Comparison of ENCODE assay signal across 8 cellular contexts in the genomic region with DNA sequence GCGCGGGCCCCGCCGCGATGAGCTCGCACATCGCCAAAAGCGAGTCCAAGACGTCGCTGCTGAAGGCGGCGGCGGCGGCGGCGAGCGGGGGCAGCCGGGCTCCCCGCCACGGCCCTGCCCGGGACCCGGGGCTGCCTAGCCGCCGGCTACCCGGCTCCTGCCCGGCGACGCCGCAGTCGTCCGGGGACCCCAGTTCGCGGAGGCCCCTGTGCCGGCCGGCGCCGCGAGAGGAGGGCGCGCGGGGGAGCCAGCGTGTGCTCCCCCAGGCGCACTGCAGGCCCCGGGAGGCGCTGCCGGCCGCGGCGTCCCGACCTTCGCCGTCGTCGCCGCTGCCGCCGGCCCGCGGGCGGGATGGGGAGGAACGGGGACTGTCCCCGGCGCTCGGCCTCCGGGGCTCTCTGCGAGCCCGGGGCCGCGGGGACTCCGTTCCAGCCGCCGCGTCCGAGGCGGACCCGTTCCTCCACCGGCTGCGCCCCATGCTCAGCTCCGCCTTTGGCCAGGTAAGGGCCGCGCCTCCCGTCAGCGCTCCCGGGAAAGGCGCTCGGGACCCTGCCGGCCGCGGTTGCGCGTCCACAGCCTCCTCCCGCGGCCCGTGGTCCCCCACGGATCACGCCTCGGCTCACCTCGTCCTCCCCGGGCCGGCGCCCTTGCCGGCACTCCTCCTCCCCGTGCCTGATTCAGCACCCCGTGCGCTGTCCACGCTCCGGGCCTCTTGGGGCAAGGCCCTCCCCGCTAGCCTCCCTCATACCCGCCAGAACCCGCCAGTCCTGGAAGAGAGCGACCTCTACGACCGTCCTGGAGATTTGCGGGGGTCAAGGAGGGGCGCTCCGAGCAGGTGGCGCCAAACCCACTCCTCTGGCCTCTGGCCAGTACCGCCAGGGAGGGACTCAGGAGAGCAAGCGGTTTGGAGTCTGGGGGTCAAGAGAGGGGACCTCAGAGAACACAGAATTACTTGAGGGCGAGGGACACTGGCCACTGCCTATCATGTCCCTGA. TPM values are rescaled to one million over a fixed set of nuclear protein-coding genes. Genes with fewer than 3 reads are reported as not detected.
DNase-seq lines count a peak whose midpoint lies in the region; ATAC-seq and TF ChIP-seq lines count a peak whose summit lies in the region.

No MANE protein-coding gene starts in this region.

- H3K4me2 ChIP-seq in Loucy (ENCODE audit: low read depth, low read length, poor library complexity, severe bottlenecking) = peak overlapping the region; percentile 55

- no peak overlapping the region for H2AFZ ChIP-seq in Loucy (ENCODE audit: low read length)

- peaks cover 52% of the 10 kb centered on the region for H3K27me3 Mint-ChIP-seq in Calu3 (ENCODE audit: unreplicated experiment)
- H3K27me3 Mint-ChIP-seq in activated CD8-positive, alpha-beta T cell treated with anti-CD3 and anti-CD28 coated beads for 36 hours = peaks cover 41% of the 10 kb centered on the region
- peaks cover 41 to 72% (median 45%) of the 10 kb centered on the region in 5 donors for H3K27me3 Mint-ChIP-seq in naive thymus-derived CD4-positive, alpha-beta T cell

- H4K20me1 ChIP-seq in Loucy (ENCODE audit: insufficient read depth, low read length, poor library complexity, severe bottlenecking) = peaks cover 3% of the 10 kb centered on the region

- CTCF ChIA-PET in Calu3 (lab: Charles Lee) = interaction anchor here (0.6 to 2.0 kb wide), 6 partner anchors 8 to 441 kb away, joined by 3 to 8 read pairs (median 4); a partner anchor contains a TSS
- CTCF ChIA-PET in activated CD8-positive, alpha-beta T cell treated with anti-CD3 and anti-CD28 coated beads for 36 hours (lab: Charles Lee) = interaction anchor here (1.0 to 3.7 kb wide), 5 partner anchors 8 to 331 kb away, joined by 3 to 17 read pairs (median 7); a partner anchor contains a TSS
- CTCF ChIA-PET in naive thymus-derived CD4-positive, alpha-beta T cell (lab: Charles Lee) = interaction anchor here (0.6 kb wide), 2 partner anchors 8 to 216 kb away, joined by 3 read pairs; no protein-coding TSS in a partner anchor

- H3K79me2 ChIP-seq in Loucy (ENCODE audit: insufficient read depth, low read length) = no peaks in the 10 kb centered on the region

- TF ChIP-seq EP300 in transverse colon (IDR thresholded peaks at IDR 0.05; ENCODE audit: low read depth) = no peak

- no peak overlapping the region for H3K9ac ChIP-seq in Loucy (ENCODE audit: low read depth, low read length, poor library complexity, severe bottlenecking)
- peak overlapping the region; percentile 54 for H3K9ac ChIP-seq in endocrine pancreas (ENCODE audit: control insufficient read depth, insufficient read depth, low read length)

- H3K27ac ChIP-seq in naive thymus-derived CD4-positive, alpha-beta T cell (ENCODE audit: low read depth, low read length) = no peak overlapping the region
- H3K27ac ChIP-seq in transverse colon = no peak overlapping the region

- H3K27ac Mint-ChIP-seq in Calu3 (ENCODE audit: unreplicated experiment) = no peak overlapping the region
- no peak overlapping the region for H3K27ac Mint-ChIP-seq in activated CD8-positive, alpha-beta T cell treated with anti-CD3 and anti-CD28 coated beads for 36 hours
- no peak overlapping the region for H3K27ac Mint-ChIP-seq in naive thymus-derived CD4-positive, alpha-beta T cell

- BruUV-seq in Calu3 (replicated peaks; lab: Mats Ljungman, UMichigan) = no TSS peak

- POLR2A ChIA-PET in activated CD8-positive, alpha-beta T cell treated with anti-CD3 and anti-CD28 coated beads for 36 hours (lab: Charles Lee) = interaction anchor here (0.8 to 1.4 kb wide), 2 partner anchors 9 to 422 kb away, joined by 3 read pairs; no protein-coding TSS in a partner anchor
- POLR2A ChIA-PET in naive thymus-derived CD4-positive, alpha-beta T cell (lab: Charles Lee) = interaction anchor here (0.6 kb wide), 1 partner anchor 268 kb away, joined by 3 read pairs; no protein-coding TSS in a partner anchor

- 0 to 1% methylated on average over 3 to 50 of the region's 120 CpGs for WGBS in transverse colon (ENCODE audit: low coverage in 1 of 2), 2 donors

- H3K36me3 ChIP-seq in Loucy (ENCODE audit: insufficient read depth, low read length) (no peaks in the 10 kb centered on the region), endocrine pancreas (ENCODE audit: control insufficient read depth, insufficient read depth, low read length) (no peaks in the 10 kb centered on the region), transverse colon (no peaks in the 10 kb centered on the region)
- H3K36me3 ChIP-seq in naive thymus-derived CD4-positive, alpha-beta T cell (ENCODE audit: control insufficient read depth in 2 of 3, insufficient read depth in 3 of 3, low read length in 3 of 3) = no peaks in the 10 kb centered on the region

- ATAC-seq in GM21515 (IDR thresholded peaks at IDR 0.05; ENCODE audit: unreplicated experiment) = peak; percentile 26
- peak; percentile 81 for ATAC-seq in activated CD8-positive, alpha-beta T cell treated with anti-CD3 and anti-CD28 coated beads for 36 hours
- peak; percentile 81 for ATAC-seq in naive thymus-derived CD4-positive, alpha-beta T cell

- H3K9me3 Mint-ChIP-seq in Calu3 (ENCODE audit: low read depth, unreplicated experiment) = no peaks in the 10 kb centered on the region
- no peaks in the 10 kb centered on the region for H3K9me3 Mint-ChIP-seq in activated CD8-positive, alpha-beta T cell treated with anti-CD3 and anti-CD28 coated beads for 36 hours
- H3K9me3 Mint-ChIP-seq in naive thymus-derived CD4-positive, alpha-beta T cell = no peaks in the 10 kb centered on the region

- no peaks in the 10 kb centered on the region for H3K9me2 ChIP-seq in Loucy (replicated peaks; ENCODE audit: low read depth, low read length)

- DNase-seq in Calu3 (peak; percentile 76), transverse colon (peak; percentile 66), DMS79 (lab: John Stamatoyannopoulos, UW) (no peak)
- DNase-seq in activated CD8-positive, alpha-beta T cell treated with anti-CD3 and anti-CD28 coated beads for 36 hours = peak; percentile 70
- DNase-seq in naive thymus-derived CD4-positive, alpha-beta T cell = peak; percentile 28 to 66 (median 54)

- TF ChIP-seq POLR2A in transverse colon (IDR thresholded peaks at IDR 0.05) = no peak

- in situ Hi-C loops in transverse colon (cut with MboI; ENCODE audit: low pct_ligation_motif_present in 1 of 4, low pct_unique_long_range_greater_than_20kb in 1 of 4, low sequenced_read_pairs in 3 of 4) = loop anchor here (10.0 to 25.0 kb wide), 3 partner anchors 56 to 321 kb away; a partner anchor contains a TSS

- H3K4me1 ChIP-seq in Loucy (ENCODE audit: insufficient read depth, low read length, poor library complexity, severe bottlenecking) (peaks cover 6% of the 10 kb centered on the region), endocrine pancreas (ENCODE audit: control insufficient read depth, insufficient read depth, low read length) (no peaks in the 10 kb centered on the region), transverse colon (peaks cover 5 to 16% (median 14%) of the 10 kb centered on the region in 4 donors)
- peaks cover 4 to 8% of the 10 kb centered on the region in 2 donors for H3K4me1 ChIP-seq in naive thymus-derived CD4-positive, alpha-beta T cell (ENCODE audit: control insufficient read depth in 2 of 2, insufficient read depth in 2 of 2, low read length in 2 of 2)

- H3K27me3 ChIP-seq in Loucy (ENCODE audit: insufficient read depth, low read length, poor library complexity, severe bottlenecking) (peaks cover 23% of the 10 kb centered on the region), endocrine pancreas (ENCODE audit: control insufficient read depth, insufficient read depth, low read length) (no peaks in the 10 kb centered on the region), transverse colon (peaks cover 66% of the 10 kb centered on the region)
- peaks cover 19 to 26% of the 10 kb centered on the region in 2 donors for H3K27me3 ChIP-seq in naive thymus-derived CD4-positive, alpha-beta T cell (ENCODE audit: control insufficient read depth in 2 of 2, insufficient read depth in 2 of 2, low read length in 2 of 2)

- no peaks in the 10 kb centered on the region for H3K9me3 ChIP-seq in Loucy (ENCODE audit: insufficient read depth, low read depth, low read length)
- no peaks in the 10 kb centered on the region for H3K9me3 ChIP-seq in endocrine pancreas (ENCODE audit: control insufficient read depth, low read length)
- no peaks in the 10 kb centered on the region for H3K9me3 ChIP-seq in naive thymus-derived CD4-positive, alpha-beta T cell (ENCODE audit: control insufficient read depth in 2 of 3, low read length in 3 of 3)
- no peaks in the 10 kb centered on the region for H3K9me3 ChIP-seq in transverse colon

- H3K4me1 Mint-ChIP-seq in Calu3 (ENCODE audit: low read depth, unreplicated experiment) = peaks cover 13% of the 10 kb centered on the region
- H3K4me1 Mint-ChIP-seq in activated CD8-positive, alpha-beta T cell treated with anti-CD3 and anti-CD28 coated beads for 36 hours (ENCODE audit: low read depth) = peaks cover 5% of the 10 kb centered on the region
- H3K4me1 Mint-ChIP-seq in naive thymus-derived CD4-positive, alpha-beta T cell = peaks cover 0 to 10% (median 6%) of the 10 kb centered on the region in 7 donors

- H3F3A ChIP-seq in Loucy (ENCODE audit: low read depth) = no peaks in the 10 kb centered on the region

- peaks cover 6% of the 10 kb centered on the region for H3K36me3 Mint-ChIP-seq in Calu3 (ENCODE audit: insufficient read depth, unreplicated experiment)
- H3K36me3 Mint-ChIP-seq in activated CD8-positive, alpha-beta T cell treated with anti-CD3 and anti-CD28 coated beads for 36 hours (ENCODE audit: low read depth) = no peaks in the 10 kb centered on the region
- H3K36me3 Mint-ChIP-seq in naive thymus-derived CD4-positive, alpha-beta T cell = peaks cover 0 to 4% (median 0%) of the 10 kb centered on the region in 5 donors

- TF ChIP-seq CTCF in Calu3 (IDR thresholded peaks at IDR 0.05; ENCODE audit: unreplicated experiment) (no peak), Loucy (conservative IDR thresholded peaks at IDR 0.05; ENCODE audit: low read length) (0 out of 2 replicates have a peak, but pooled peaks have one; percentile 18), transverse colon (IDR thresholded peaks at IDR 0.05) (no peak)
- no peak for TF ChIP-seq CTCF in activated CD8-positive, alpha-beta T cell treated with anti-CD3 and anti-CD28 coated beads for 36 hours (IDR thresholded peaks at IDR 0.05)

- H3K4me3 ChIP-seq in Loucy (ENCODE audit: low read length, poor library complexity, severe bottlenecking) = no peak overlapping the region
- H3K4me3 ChIP-seq in endocrine pancreas (ENCODE audit: control insufficient read depth, insufficient read depth, low read length) = no peak overlapping the region
- H3K4me3 ChIP-seq in naive thymus-derived CD4-positive, alpha-beta T cell (ENCODE audit: low read length) = peak overlapping the region; percentile 44
- peak overlapping the region in 3 of 4 donors; percentile 40 to 72 (median 52) for H3K4me3 ChIP-seq in transverse colon

- intact Hi-C loops in Calu3 (cut with micrococcal nuclease; ENCODE audit: unreplicated experiment) = no loop called here
- intact Hi-C loops in activated CD8-positive, alpha-beta T cell treated with anti-CD3 and anti-CD28 coated beads for 36 hours (cut with micrococcal nuclease) = no loop called here
- intact Hi-C loops in naive thymus-derived CD4-positive, alpha-beta T cell (cut with micrococcal nuclease) = loop anchor here (1.0 to 10.0 kb wide), 4 partner anchors 45 to 261 kb away; a partner anchor contains a TSS
- intact Hi-C loops in transverse colon (cut with DNase I; ENCODE audit: low total_unique reads) = no loop called here

- peak overlapping the region; percentile 71 for H3K4me3 Mint-ChIP-seq in Calu3 (ENCODE audit: low read depth, unreplicated experiment)
- H3K4me3 Mint-ChIP-seq in activated CD8-positive, alpha-beta T cell treated with anti-CD3 and anti-CD28 coated beads for 36 hours = peak overlapping the region; percentile 58
- H3K4me3 Mint-ChIP-seq in naive thymus-derived CD4-positive, alpha-beta T cell = peak overlapping the region; percentile 64 to 84 (median 73)

RNA-seq across cellular contexts. Expression of a gene that starts 0.7 kb away (rescaled TPM):
- total RNA-seq in Calu3 (2022) (0.14 and 0.98 TPM in 2 replicates), transverse colon (1 to 10 TPM in 2 of 4 donors, under 1 TPM in 1, not detected in 1; 0.60 to 7.5 (median 4.4) TPM)
- total RNA-seq in activated CD8-positive, alpha-beta T cell treated with anti-CD3 and anti-CD28 coated beads for 36 hours = 1 to 10 TPM in 1 of 2 experiments, under 1 TPM in 1; 0.50 to 1.1 TPM
- under 1 TPM in 1 of 5 experiments, not detected in 4; 0.24 TPM for total RNA-seq in naive thymus-derived CD4-positive, alpha-beta T cell
- not detected for polyA plus RNA-seq in naive thymus-derived CD4-positive, alpha-beta T cell

RNA-seq across cellular contexts. Expression of a gene that starts 45.8 kb away (rescaled TPM):
- total RNA-seq in Calu3 (2022) (268 and 290 TPM in 2 replicates), transverse colon (100 to 1,000 TPM in 3 of 4 donors, 10 to 100 TPM in 1; 75.6 to 153 (median 130) TPM)
- total RNA-seq in activated CD8-positive, alpha-beta T cell treated with anti-CD3 and anti-CD28 coated beads for 36 hours = 10 to 100 TPM; 79.2 to 79.4 TPM
- total RNA-seq in naive thymus-derived CD4-positive, alpha-beta T cell = 100 to 1,000 TPM in 1 of 5 experiments, 10 to 100 TPM in 4; 27.6 to 132 (median 57.6) TPM
- 10 to 100 TPM; 24.5 to 41.6 TPM for polyA plus RNA-seq in naive thymus-derived CD4-positive, alpha-beta T cell

RNA-seq across cellular contexts. Expression of a gene that starts 59.9 kb away (rescaled TPM):
- total RNA-seq in Calu3 (2022) (81.0 and 84.4 TPM in 2 replicates), transverse colon (10 to 100 TPM in 3 of 4 donors, not detected in 1; 31.5 to 56.5 (median 43.7) TPM)
- total RNA-seq in activated CD8-positive, alpha-beta T cell treated with anti-CD3 and anti-CD28 coated beads for 36 hours = 10 to 100 TPM; 44.3 to 51.1 TPM
- total RNA-seq in naive thymus-derived CD4-positive, alpha-beta T cell = 10 to 100 TPM; 42.9 to 86.8 (median 59.0) TPM
- polyA plus RNA-seq in naive thymus-derived CD4-positive, alpha-beta T cell = 100 to 1,000 TPM; 116 to 141 TPM

Comparison
In these comparisons a context has a peak if more than half of its experiments do, and no peak if none do; other contexts are left out.
1. ATAC-seq: peak in every context shown above with its lines; median percentile 81 in activated CD8-positive, alpha-beta T cell treated with anti-CD3 and anti-CD28 coated beads for 36 hours; 81 in naive thymus-derived CD4-positive, alpha-beta T cell; 26 in GM21515.
2. H3K4me3 ChIP-seq: peak in naive thymus-derived CD4-positive, alpha-beta T cell (single experiment) and transverse colon (3 of 4); none in Loucy (single experiment) and endocrine pancreas (single experiment).
3. intact Hi-C loops: an anchor here in naive thymus-derived CD4-positive, alpha-beta T cell (1.0 to 10.0 kb wide); none called in Calu3, activated CD8-positive, alpha-beta T cell treated with anti-CD3 and anti-CD28 coated beads for 36 hours and transverse colon.
4. Peak in every context shown above with its lines, with median percentiles within 50 percentile points of each other: H3K4me3 Mint-ChIP-seq.